8 cellular contexts compared by ENCODE assay signal in the genomic region with DNA sequence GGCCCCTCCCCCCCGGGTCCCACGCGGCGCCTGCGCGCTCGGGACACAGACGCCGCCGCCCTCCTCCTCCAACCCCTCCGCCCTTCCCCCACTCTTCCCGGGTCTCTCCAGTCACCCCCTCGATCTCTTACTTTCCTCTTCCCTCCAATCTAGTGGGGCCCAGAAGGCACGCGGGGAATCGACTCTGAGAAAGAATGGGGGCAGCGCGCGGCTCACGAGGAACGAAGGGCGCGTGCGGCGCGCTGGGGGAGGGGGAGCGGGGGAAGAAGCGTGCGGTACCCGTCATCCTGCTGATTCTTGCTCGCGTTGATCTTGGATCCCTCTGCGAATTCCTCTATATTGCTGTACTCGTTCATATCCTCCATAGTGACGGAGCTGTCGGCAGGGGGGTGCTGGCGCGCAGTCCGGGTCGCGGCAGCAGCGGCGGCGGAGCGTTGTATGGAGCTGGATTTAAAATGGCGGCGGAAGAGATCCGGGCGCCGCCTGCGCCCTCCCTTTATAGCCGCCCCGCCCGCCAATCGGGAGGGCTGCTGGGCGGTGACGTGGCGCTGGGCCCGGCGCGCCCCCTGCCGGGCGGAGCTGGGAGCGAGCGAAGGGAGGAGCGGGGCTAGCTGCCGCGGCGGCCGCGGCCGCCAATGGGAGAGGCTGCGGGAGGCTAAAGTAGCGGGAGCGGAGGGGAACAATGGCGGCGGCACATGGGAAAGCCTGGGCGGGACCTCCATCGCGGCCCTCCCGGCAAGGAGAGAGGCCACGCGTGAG. TPM values are rescaled to one million over a fixed set of nuclear protein-coding genes. Genes with fewer than 3 reads are reported as not detected.
DNase-seq lines count a peak whose midpoint lies in the region; TF ChIP-seq lines count a peak whose summit lies in the region.

No MANE protein-coding gene starts in this region.

- H3K79me2 ChIP-seq in neural cell (replicated peaks; ENCODE audit: insufficient read depth, low read length), result peaks cover 75% of the 10 kb centered on the region

- H3F3A ChIP-seq in neural cell (ENCODE audit: insufficient read depth, low read length, poor library complexity, severe bottlenecking), result peaks cover 3% of the 10 kb centered on the region

- TF ChIP-seq CTCF in LNCAP (IDR thresholded peaks at IDR 0.05), result peak; percentile 91
- peak; percentile 34 for TF ChIP-seq CTCF in fibroblast of pulmonary artery (IDR thresholded peaks at IDR 0.05; ENCODE audit: low read length, missing control alignments)
- peak; percentile 99 for TF ChIP-seq CTCF in neural cell (IDR thresholded peaks at IDR 0.05; ENCODE audit: poor library complexity, severe bottlenecking)
- peak in 5 of 7 experiments; percentile 45 to 99 (median 91) for TF ChIP-seq CTCF in stomach (IDR thresholded peaks at IDR 0.05)

- DNase-seq in ELR (ENCODE audit: low read depth) (peak; percentile 84), H4 (ENCODE audit: low spot score) (peak; percentile 77), RPMI7951 (ENCODE audit: low read depth) (peak; percentile 85), fibroblast of pulmonary artery (ENCODE audit: low read depth) (peak; percentile 92), stomach (peak; percentile 94)
- peak; percentile 91 for DNase-seq in activated T-helper 2 cell treated with anti-CD3 and anti-CD28 coated beads, Interferon-gamma antibody, Interleukin-2, Interleukin-4, amounts not matched to agents 10 μg/mL and 5 μg/mL and 100 μg/mL, durations not matched to agents 14 hours and 24 hours and 36 hours (ENCODE audit: low spot score)

- H3K4me3 ChIP-seq in fibroblast of pulmonary artery (replicated peaks; ENCODE audit: low read depth, low read length), result peak overlapping the region; percentile 87
- peak overlapping the region; percentile 82 for H3K4me3 ChIP-seq in neural cell (ENCODE audit: low read length)
- H3K4me3 ChIP-seq in stomach, result peak overlapping the region; percentile 75 to 98 (median 81)

- TF ChIP-seq POLR2A in stomach (IDR thresholded peaks at IDR 0.05), result peak in 1 of 4 donors; percentile 11

- H3K27me3 Mint-ChIP-seq in activated T-helper 2 cell treated with anti-CD3 and anti-CD28 coated beads, Interferon-gamma antibody, Interleukin-2, Interleukin-4, amounts not matched to agents 10 μg/mL and 5 μg/mL and 100 μg/mL, durations not matched to agents 14 hours and 24 hours and 36 hours (ENCODE audit: low read depth), result no peaks in the 10 kb centered on the region

- peak overlapping the region; percentile 83 for H2AFZ ChIP-seq in neural cell (ENCODE audit: low read depth, low read length)

- TF ChIP-seq EP300 in neural cell (conservative IDR thresholded peaks at IDR 0.05; ENCODE audit: poor library complexity, severe bottlenecking), result peak; percentile 53
- TF ChIP-seq EP300 in stomach (IDR thresholded peaks at IDR 0.05), result no peak

- H3K27me3 ChIP-seq in neural cell (ENCODE audit: insufficient read depth, low read depth, low read length) (no peaks in the 10 kb centered on the region), stomach (no peaks in the 10 kb centered on the region)

- peaks cover 43% of the 10 kb centered on the region for H4K20me1 ChIP-seq in neural cell (ENCODE audit: insufficient read depth)

- H3K9me2 ChIP-seq in neural cell (ENCODE audit: insufficient read depth, low read length), result no peaks in the 10 kb centered on the region

- peaks cover 82% of the 10 kb centered on the region for H3K36me3 Mint-ChIP-seq in activated T-helper 2 cell treated with anti-CD3 and anti-CD28 coated beads, Interferon-gamma antibody, Interleukin-2, Interleukin-4, amounts not matched to agents 10 μg/mL and 5 μg/mL and 100 μg/mL, durations not matched to agents 14 hours and 24 hours and 36 hours (ENCODE audit: low read depth)

- peak; percentile 39 for TF ChIP-seq RAD21 in neural cell (conservative IDR thresholded peaks at IDR 0.05)

- peak overlapping the region; percentile 98 for H3K4me3 Mint-ChIP-seq in activated T-helper 2 cell treated with anti-CD3 and anti-CD28 coated beads, Interferon-gamma antibody, Interleukin-2, Interleukin-4, amounts not matched to agents 10 μg/mL and 5 μg/mL and 100 μg/mL, durations not matched to agents 14 hours and 24 hours and 36 hours (ENCODE audit: low read depth)

- H3K9ac ChIP-seq in neural cell (ENCODE audit: low read length), result peak overlapping the region; percentile 100

- peak overlapping the region; percentile 99 for H3K27ac Mint-ChIP-seq in activated T-helper 2 cell treated with anti-CD3 and anti-CD28 coated beads, Interferon-gamma antibody, Interleukin-2, Interleukin-4, amounts not matched to agents 10 μg/mL and 5 μg/mL and 100 μg/mL, durations not matched to agents 14 hours and 24 hours and 36 hours

- WGBS in stomach, 5 donors, result 0 to 1% (median 0%) methylated on average over 52 to 83 of the region's 83 CpGs

- H3K4me1 Mint-ChIP-seq in activated T-helper 2 cell treated with anti-CD3 and anti-CD28 coated beads, Interferon-gamma antibody, Interleukin-2, Interleukin-4, amounts not matched to agents 10 μg/mL and 5 μg/mL and 100 μg/mL, durations not matched to agents 14 hours and 24 hours and 36 hours (ENCODE audit: low read depth), result peaks cover 51% of the 10 kb centered on the region

- H3K4me2 ChIP-seq in neural cell (ENCODE audit: low read length), result no peak overlapping the region

- H3K36me3 ChIP-seq in neural cell (ENCODE audit: insufficient read depth, low read length) (peaks cover 28% of the 10 kb centered on the region), stomach (peaks cover 5 to 36% (median 32%) of the 10 kb centered on the region in 4 donors)

- no peaks in the 10 kb centered on the region for H3K9me3 Mint-ChIP-seq in activated T-helper 2 cell treated with anti-CD3 and anti-CD28 coated beads, Interferon-gamma antibody, Interleukin-2, Interleukin-4, amounts not matched to agents 10 μg/mL and 5 μg/mL and 100 μg/mL, durations not matched to agents 14 hours and 24 hours and 36 hours

- H3K4me1 ChIP-seq in stomach, result peaks cover 36 to 75% (median 64%) of the 10 kb centered on the region in 4 donors

- H3K9me3 ChIP-seq in neural cell (ENCODE audit: low read length) (no peaks in the 10 kb centered on the region), stomach (no peaks in the 10 kb centered on the region)

- intact Hi-C loops in activated T-helper 2 cell treated with anti-CD3 and anti-CD28 coated beads, Interferon-gamma antibody, Interleukin-2, Interleukin-4, amounts not matched to agents 10 μg/mL and 5 μg/mL and 100 μg/mL, durations not matched to agents 14 hours and 24 hours and 36 hours (cut with micrococcal nuclease), result no loop called here
- intact Hi-C loops in stomach (cut with DNase I; ENCODE audit: low total_unique reads), result no loop called here

- H3K27ac ChIP-seq in neural cell (ENCODE audit: low read length) (peak overlapping the region; percentile 100), stomach (peak overlapping the region; percentile 96 to 99 (median 99))

TF ChIP-seq in neural cell, 6 proteins besides CTCF, POLR2A, EP300 and RAD21 (continues in another document):
- peak; percentile 97 for TF ChIP-seq POLR2AphosphoS5 (IDR thresholded peaks at IDR 0.05)

RNA-seq across cellular contexts. Expression of gene HNRNPDL, which starts 1.1 kb away (rescaled TPM):
- 321 and 330 TPM in 2 replicates for total RNA-seq in H4 (2014; rRNA removed; shearing (Covaris generic))
- 224 and 227 TPM in 2 replicates for total RNA-seq in RPMI7951 (2014; rRNA removed; shearing (Covaris generic))
- 470 and 486 TPM in 2 replicates for total RNA-seq in activated T-helper 2 cell treated with anti-CD3 and anti-CD28 coated beads, Interferon-gamma antibody, Interleukin-2, Interleukin-4, amounts not matched to agents 10 μg/mL and 5 μg/mL and 100 μg/mL, durations not matched to agents 14 hours and 24 hours and 36 hours
- polyA plus RNA-seq in neural cell (1,069 and 1,146 TPM in 2 replicates), stomach (100 to 1,000 TPM; 141 to 204 (median 202) TPM)
- polyA minus RNA-seq in neural cell, result 304 and 356 TPM in 2 replicates
- total RNA-seq in stomach, result 100 to 1,000 TPM in 4 of 5 donors, 10 to 100 TPM in 1; 71.8 to 456 (median 132) TPM

RNA-seq across cellular contexts. Expression of gene ENOPH1, which starts 1.2 kb away (rescaled TPM):
- total RNA-seq in H4 (2014; rRNA removed; shearing (Covaris generic)), result 58.8 and 70.2 TPM in 2 replicates
- 41.4 and 47.8 TPM in 2 replicates for total RNA-seq in RPMI7951 (2014; rRNA removed; shearing (Covaris generic))
- total RNA-seq in activated T-helper 2 cell treated with anti-CD3 and anti-CD28 coated beads, Interferon-gamma antibody, Interleukin-2, Interleukin-4, amounts not matched to agents 10 μg/mL and 5 μg/mL and 100 μg/mL, durations not matched to agents 14 hours and 24 hours and 36 hours, result 64.5 and 65.9 TPM in 2 replicates
- polyA plus RNA-seq in neural cell (149 and 159 TPM in 2 replicates), stomach (10 to 100 TPM; 29.9 to 33.2 (median 31.8) TPM)
- polyA minus RNA-seq in neural cell, result 82.0 and 89.1 TPM in 2 replicates
- total RNA-seq in stomach, result 10 to 100 TPM in 3 of 5 donors, 1 to 10 TPM in 1, under 1 TPM in 1; 0.58 to 35.1 (median 13.8) TPM

RNA-seq across cellular contexts. Expression of gene HNRNPD, which starts 55.4 kb away (rescaled TPM):
- 38.7 and 39.2 TPM in 2 replicates for total RNA-seq in H4 (2014; rRNA removed; shearing (Covaris generic))
- 40.6 and 47.3 TPM in 2 replicates for total RNA-seq in RPMI7951 (2014; rRNA removed; shearing (Covaris generic))
- 461 and 489 TPM in 2 replicates for total RNA-seq in activated T-helper 2 cell treated with anti-CD3 and anti-CD28 coated beads, Interferon-gamma antibody, Interleukin-2, Interleukin-4, amounts not matched to agents 10 μg/mL and 5 μg/mL and 100 μg/mL, durations not matched to agents 14 hours and 24 hours and 36 hours
- polyA plus RNA-seq in neural cell (119 and 144 TPM in 2 replicates), stomach (100 to 1,000 TPM; 112 to 161 (median 143) TPM)
- polyA minus RNA-seq in neural cell, result 77.9 and 112 TPM in 2 replicates
- 100 to 1,000 TPM in 2 of 5 donors, 10 to 100 TPM in 3; 87.0 to 179 (median 95.7) TPM for total RNA-seq in stomach

Comparison
In these comparisons a context has a peak if more than half of its experiments do, and no peak if none do; other contexts are left out.
1. Peak in every context shown above with its lines: DNase-seq, H3K4me3 ChIP-seq and H3K27ac ChIP-seq.
2. CTCF ChIP-seq: peak in every context shown above with its lines; median percentile 99 in neural cell; 91 in LNCAP; 91 in stomach; 34 in fibroblast of pulmonary artery.